10 cellular contexts compared by ENCODE assay signal in genomic region chr12:70052931-70053497, GRCh38.
DNase-seq lines count a peak whose midpoint lies in the region; ATAC-seq and TF ChIP-seq lines count a peak whose summit lies in the region.
"Had no signal": no experiment of that assay in that cellular context is flagged by ENCODE, and none has a peak within 500 bp of the region (broad histone marks: within the 10 kb centered on the region; RNA-seq: fewer than 3 reads in every experiment).

No MANE protein-coding gene starts in this region.

- peak overlapping the region in 1 of 3 donors; percentile 30 for H3K27ac ChIP-seq in right lobe of liver
- H3K27ac ChIP-seq in suprapubic skin: no peak overlapping the region

- H3K4me1 ChIP-seq in right lobe of liver (peaks cover 0 to 16% (median 2%) of the 10 kb centered on the region in 4 donors), suprapubic skin (peaks cover 19% of the 10 kb centered on the region)

- H3K4me3 Mint-ChIP-seq in activated CD8-positive, alpha-beta memory T cell treated with anti-CD3 and anti-CD28 coated beads, Interleukin-2, amount 10 ng/mL, durations not matched to agents 7 days and 5 days: no peak overlapping the region
- H3K4me3 Mint-ChIP-seq: activated T-cell treated with anti-CD3 and anti-CD28 coated beads, Interleukin-2, amount 50 U/mL, for 72 hours; H9 had no signal

- WGBS in right lobe of liver (ENCODE audit: insufficient coverage, low coverage, low lambda C conversion rate, missing lambda C conversion rate): 22% methylated on average over 4 of the region's 4 CpGs
- WGBS in suprapubic skin: 33% methylated on average over 4 of the region's 4 CpGs

- H3K4me3 ChIP-seq in choroid plexus epithelial cell (ENCODE audit: low read depth, low read length): no peak overlapping the region
- H3K4me3 ChIP-seq in right lobe of liver: no peak overlapping the region
- no peak overlapping the region for H3K4me3 ChIP-seq in suprapubic skin

- TF ChIP-seq EP300 in suprapubic skin (IDR thresholded peaks at IDR 0.05): no peak

- ATAC-seq in right lobe of liver: peak; percentile 97 to 100 (median 98)
- no peak for ATAC-seq in activated CD8-positive, alpha-beta memory T cell treated with anti-CD3 and anti-CD28 coated beads, Interleukin-2, amount 10 ng/mL, durations not matched to agents 7 days and 5 days
- ATAC-seq: activated T-cell treated with anti-CD3 and anti-CD28 coated beads, Interleukin-2, amount 50 U/mL, for 72 hours had no signal

- TF ChIP-seq CTCF in choroid plexus epithelial cell (conservative IDR thresholded peaks at IDR 0.05; ENCODE audit: low read depth, low read length) (no peak), right lobe of liver (IDR thresholded peaks at IDR 0.05) (peak in 1 of 4 donors; percentile 8), suprapubic skin (IDR thresholded peaks at IDR 0.05) (no peak)

- no peaks in the 10 kb centered on the region for H3K36me3 ChIP-seq in right lobe of liver
- no peaks in the 10 kb centered on the region for H3K36me3 ChIP-seq in suprapubic skin

- no peaks in the 10 kb centered on the region for H3K9me3 ChIP-seq in right lobe of liver
- no peaks in the 10 kb centered on the region for H3K9me3 ChIP-seq in suprapubic skin

- peaks cover 20% of the 10 kb centered on the region for H3K27me3 Mint-ChIP-seq in activated CD8-positive, alpha-beta memory T cell treated with anti-CD3 and anti-CD28 coated beads, Interleukin-2, amount 10 ng/mL, durations not matched to agents 7 days and 5 days

- H3K36me3 Mint-ChIP-seq in activated CD8-positive, alpha-beta memory T cell treated with anti-CD3 and anti-CD28 coated beads, Interleukin-2, amount 10 ng/mL, durations not matched to agents 7 days and 5 days: peaks cover 4% of the 10 kb centered on the region

- no peak for TF ChIP-seq POLR2A in right lobe of liver (IDR thresholded peaks at IDR 0.05)
- no peak for TF ChIP-seq POLR2A in suprapubic skin (IDR thresholded peaks at IDR 0.05)

- H3K9me3 Mint-ChIP-seq in activated CD8-positive, alpha-beta memory T cell treated with anti-CD3 and anti-CD28 coated beads, Interleukin-2, amount 10 ng/mL, durations not matched to agents 7 days and 5 days (ENCODE audit: low read depth): peaks cover 1% of the 10 kb centered on the region
- H3K9me3 Mint-ChIP-seq: activated T-cell treated with anti-CD3 and anti-CD28 coated beads, Interleukin-2, amount 50 U/mL, for 72 hours; H9 had no signal

- H3K4me1 Mint-ChIP-seq in activated CD8-positive, alpha-beta memory T cell treated with anti-CD3 and anti-CD28 coated beads, Interleukin-2, amount 10 ng/mL, durations not matched to agents 7 days and 5 days: peaks cover 24% of the 10 kb centered on the region

- H3K27me3 ChIP-seq in right lobe of liver (no peaks in the 10 kb centered on the region), suprapubic skin (no peaks in the 10 kb centered on the region)

- no peak overlapping the region for H3K27ac Mint-ChIP-seq in activated CD8-positive, alpha-beta memory T cell treated with anti-CD3 and anti-CD28 coated beads, Interleukin-2, amount 10 ng/mL, durations not matched to agents 7 days and 5 days
- H3K27ac Mint-ChIP-seq: activated T-cell treated with anti-CD3 and anti-CD28 coated beads, Interleukin-2, amount 50 U/mL, for 72 hours had no signal

- CTCF ChIA-PET in activated CD8-positive, alpha-beta memory T cell treated with anti-CD3 and anti-CD28 coated beads, Interleukin-2, amount 10 ng/mL, durations not matched to agents 7 days and 5 days (lab: Charles Lee): no interaction called here

- DNase-seq in AML-193 (lab: John Stamatoyannopoulos, UW) (peak; percentile 79 to 81), LHCN-M2 (ENCODE audit: low read depth) (peak; percentile 60), choroid plexus epithelial cell (ENCODE audit: low read depth) (peak; percentile 87), right lobe of liver (peak in 2 of 3 donors; percentile 19 to 78), NCI-H1105 (lab: John Stamatoyannopoulos, UW) (no peak), suprapubic skin (ENCODE audit: low spot score in 2 of 2) (no peak)
- DNase-seq in activated CD8-positive, alpha-beta memory T cell treated with anti-CD3 and anti-CD28 coated beads, Interleukin-2, amount 10 ng/mL, durations not matched to agents 7 days and 5 days: no peak
- DNase-seq in stimulated activated CD4-positive, alpha-beta T cell treated with anti-CD3 and anti-CD28 coated beads, Interleukin-12 subunit alpha, Interleukin-12 subunit beta, amount 100 ng/mL, for 4 hours: no peak
- DNase-seq: activated T-cell treated with anti-CD3 and anti-CD28 coated beads, Interleukin-2, amount 50 U/mL, for 72 hours; H9 had no signal

- intact Hi-C loops in right lobe of liver (cut with DNase I): no loop called here

Comparison
In these comparisons a context has a peak if more than half of its experiments do, and no peak if none do; other contexts are left out.
1. DNase-seq: peak in AML-193 (2 of 2), LHCN-M2 (single experiment), choroid plexus epithelial cell (single experiment) and right lobe of liver (2 of 3); none in NCI-H1105 (single experiment), suprapubic skin (0 of 2), activated CD8-positive, alpha-beta memory T cell treated with anti-CD3 and anti-CD28 coated beads, Interleukin-2, amount 10 ng/mL, durations not matched to agents 7 days and 5 days (single experiment) and stimulated activated CD4-positive, alpha-beta T cell treated with anti-CD3 and anti-CD28 coated beads, Interleukin-12 subunit alpha, Interleukin-12 subunit beta, amount 100 ng/mL, for 4 hours (single experiment).